In the genomic region with DNA sequence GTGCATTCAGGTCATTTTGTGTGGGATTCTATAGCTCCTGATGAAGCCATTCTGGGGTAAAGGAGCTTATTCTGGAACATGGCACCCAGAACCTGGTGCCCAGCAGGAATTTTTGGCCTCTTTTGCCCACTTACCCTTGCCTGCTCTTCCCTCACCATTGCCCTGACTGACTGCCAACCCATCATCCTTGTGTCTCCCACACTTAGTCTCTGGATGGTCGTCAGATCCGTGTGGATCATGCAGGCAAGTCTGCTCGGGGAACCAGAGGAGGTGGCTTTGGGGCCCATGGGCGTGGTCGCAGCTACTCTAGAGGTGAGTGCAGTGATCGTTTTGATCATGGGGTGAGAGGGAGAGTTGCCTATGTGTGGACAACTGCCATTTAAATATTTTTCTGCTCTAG, we compare ENCODE assay signal across 8 cellular contexts. TPM values are rescaled to one million over a fixed set of nuclear protein-coding genes. Genes with fewer than 3 reads are reported as not detected.
DNase-seq lines count a peak whose midpoint lies in the region; TF ChIP-seq lines count a peak whose summit lies in the region.

No MANE protein-coding gene starts in this region.

- 59 to 64% (median 64%) methylated on average over 6 of the region's 6 CpGs for WGBS in ovary, 3 donors

- intact Hi-C loops in ovary (cut with DNase I), result no loop called here

- no peak for TF ChIP-seq CTCF in GM12875 (IDR thresholded peaks at IDR 0.05; ENCODE audit: borderline replicate concordance, insufficient read depth, low read depth, low read length)
- TF ChIP-seq CTCF in Peyer's patch (IDR thresholded peaks at IDR 0.05), result no peak
- no peak for TF ChIP-seq CTCF in epithelial cell of esophagus (IDR thresholded peaks at IDR 0.05; ENCODE audit: insufficient read depth, low read depth, low read length, missing control alignments)
- no peak for TF ChIP-seq CTCF in retinal pigment epithelial cell (conservative IDR thresholded peaks at IDR 0.05; ENCODE audit: low read depth, low read length)
- no peak for TF ChIP-seq CTCF in WERI-Rb-1 (IDR thresholded peaks at IDR 0.05; ENCODE audit: low read depth, low read length)
- TF ChIP-seq CTCF in ovary (IDR thresholded peaks at IDR 0.05), result no peak

- no peaks in the 10 kb centered on the region for H3K9me3 ChIP-seq in Peyer's patch
- no peaks in the 10 kb centered on the region for H3K9me3 ChIP-seq in WERI-Rb-1 (ENCODE audit: severe bottlenecking)
- H3K9me3 ChIP-seq in ovary, result no peaks in the 10 kb centered on the region

- peaks cover 0 to 14% (median 7%) of the 10 kb centered on the region in 4 donors for H3K4me1 ChIP-seq in Peyer's patch
- no peaks in the 10 kb centered on the region for H3K4me1 ChIP-seq in ovary (ENCODE audit: insufficient read depth)

- peak overlapping the region in 3 of 4 donors; percentile 93 to 100 (median 98) for H3K27ac ChIP-seq in Peyer's patch
- no peak overlapping the region for H3K27ac ChIP-seq in WERI-Rb-1
- H3K27ac ChIP-seq in ovary, result no peak overlapping the region

- peaks cover 0 to 36% (median 0%) of the 10 kb centered on the region in 3 donors for H3K36me3 ChIP-seq in Peyer's patch
- H3K36me3 ChIP-seq in WERI-Rb-1, result peaks cover 47% of the 10 kb centered on the region
- no peaks in the 10 kb centered on the region for H3K36me3 ChIP-seq in ovary

- TF ChIP-seq EP300 in ovary (IDR thresholded peaks at IDR 0.05), result no peak

- peak overlapping the region; percentile 87 for H3K4me3 ChIP-seq in GM12875 (ENCODE audit: low read depth, low read length)
- peak overlapping the region in 3 of 4 donors; percentile 62 to 84 (median 77) for H3K4me3 ChIP-seq in Peyer's patch
- H3K4me3 ChIP-seq in epithelial cell of esophagus (ENCODE audit: low read length), result peak overlapping the region; percentile 59
- peak overlapping the region; percentile 71 for H3K4me3 ChIP-seq in retinal pigment epithelial cell (ENCODE audit: low read length)
- no peak overlapping the region for H3K4me3 ChIP-seq in WERI-Rb-1 (ENCODE audit: low read depth, low read length)
- H3K4me3 ChIP-seq in ovary, result no peak overlapping the region

- DNase-seq in Peyer's patch, result no peak
- no peak for DNase-seq in epithelial cell of esophagus (ENCODE audit: low read depth)
- no peak for DNase-seq in retinal pigment epithelial cell (ENCODE audit: low read depth)
- DNase-seq in effector CD8-positive, alpha-beta T cell (lab: John Stamatoyannopoulos, UW), result no peak
- no peak for DNase-seq in WERI-Rb-1
- DNase-seq in ovary, result no peak
- no peak for DNase-seq in NCI-H1436 (lab: John Stamatoyannopoulos, UW)

- H3K27me3 ChIP-seq in Peyer's patch, result no peaks in the 10 kb centered on the region
- H3K27me3 ChIP-seq in WERI-Rb-1 (ENCODE audit: insufficient read depth, low read depth, severe bottlenecking), result peaks cover 17% of the 10 kb centered on the region
- H3K27me3 ChIP-seq in ovary, result no peaks in the 10 kb centered on the region

- TF ChIP-seq POLR2A in Peyer's patch (IDR thresholded peaks at IDR 0.05), result no peak
- TF ChIP-seq POLR2A in ovary (IDR thresholded peaks at IDR 0.05), result no peak

RNA-seq across cellular contexts. Expression of gene RBM3, which starts 1.8 kb away (rescaled TPM):
- total RNA-seq in Peyer's patch (100 to 1,000 TPM; 118 to 178 (median 151) TPM), ovary (100 to 1,000 TPM; 103 to 421 (median 153) TPM)
- polyA plus RNA-seq in ovary, result 100 to 1,000 TPM; 139 to 205 TPM

RNA-seq across cellular contexts. Expression of gene WDR13, which starts 21.2 kb away (rescaled TPM):
- total RNA-seq in Peyer's patch (100 to 1,000 TPM in 2 of 4 donors, 10 to 100 TPM in 2; 95.1 to 218 (median 107) TPM), ovary (100 to 1,000 TPM in 6 of 7 donors, 10 to 100 TPM in 1; 98.8 to 189 (median 148) TPM)
- 100 to 1,000 TPM in 1 of 2 donors, 1 to 10 TPM in 1; 8.5 to 169 TPM for polyA plus RNA-seq in ovary

RNA-seq across cellular contexts. Expression of gene TBC1D25, which starts 36.6 kb away (rescaled TPM):
- total RNA-seq in Peyer's patch (10 to 100 TPM in 2 of 4 donors, 1 to 10 TPM in 2; 9.3 to 14.9 (median 11.3) TPM), ovary (10 to 100 TPM in 6 of 7 donors, 1 to 10 TPM in 1; 8.1 to 16.0 (median 12.2) TPM)
- 10 to 100 TPM in 1 of 2 donors, 1 to 10 TPM in 1; 8.5 to 10.8 TPM for polyA plus RNA-seq in ovary

RNA-seq across cellular contexts. Expression of gene EBP, which starts 54.5 kb away (rescaled TPM):
- 100 to 1,000 TPM in 3 of 4 donors, 10 to 100 TPM in 1; 47.0 to 189 (median 134) TPM for total RNA-seq in Peyer's patch
- 10 to 100 TPM; 15.4 to 83.3 (median 20.0) TPM for total RNA-seq in ovary
- 100 to 1,000 TPM in 1 of 2 donors, 10 to 100 TPM in 1; 28.3 to 117 TPM for polyA plus RNA-seq in ovary

Comparison
In these comparisons a context has a peak if more than half of its experiments do, and no peak if none do; other contexts are left out.
1. H3K4me3 ChIP-seq: peak in GM12875 (single experiment), Peyer's patch (3 of 4), epithelial cell of esophagus (single experiment) and retinal pigment epithelial cell (single experiment); none in WERI-Rb-1 (single experiment) and ovary (single experiment).
2. H3K27ac ChIP-seq: peak in Peyer's patch (3 of 4); none in WERI-Rb-1 (single experiment) and ovary (0 of 2).